Comparison of ENCODE assay signal across 8 cellular contexts in genomic region chrX:110003167-110004156, GRCh38. TPM values are rescaled to one million over a fixed set of nuclear protein-coding genes. Genes with fewer than 3 reads are reported as not detected.
A peak's percentile ranks its signal among the peaks of the same experiment; 100 is the strongest.
DNase-seq lines count a peak whose midpoint lies in the region; ATAC-seq and TF ChIP-seq lines count a peak whose summit lies in the region.

No MANE protein-coding gene starts in this region.

- peaks cover 69% of the 10 kb centered on the region for H3K4me1 Mint-ChIP-seq in nephron progenitor cell

- H3K9me3 ChIP-seq in esophagus muscularis mucosa, result no peaks in the 10 kb centered on the region

- TF ChIP-seq EP300 in esophagus muscularis mucosa (IDR thresholded peaks at IDR 0.05), result no peak

- H3K4me3 Mint-ChIP-seq in nephron progenitor cell, result peak overlapping the region; percentile 96

- H3K27me3 ChIP-seq in GM06990 (replicated peaks; ENCODE audit: control insufficient read depth, insufficient read depth, low read length) (no peaks in the 10 kb centered on the region), esophagus muscularis mucosa (no peaks in the 10 kb centered on the region)

- H3K9me3 Mint-ChIP-seq in nephron progenitor cell, result no peaks in the 10 kb centered on the region

- intact Hi-C loops in esophagus muscularis mucosa (cut with DNase I), result no loop called here

- ATAC-seq in HG02884 (IDR thresholded peaks at IDR 0.05; ENCODE audit: unreplicated experiment) (peak; percentile 4), HG03342 (IDR thresholded peaks at IDR 0.05; ENCODE audit: unreplicated experiment) (no peak), HG02623 (IDR thresholded peaks at IDR 0.05; ENCODE audit: unreplicated experiment) (no peak)

- H3K4me1 ChIP-seq in esophagus muscularis mucosa, result peaks cover 9 to 31% (median 27%) of the 10 kb centered on the region in 4 donors

- DNase-seq in GM06990 (ENCODE audit: extremely low read depth, insufficient read length) (peak; percentile 21), esophagus muscularis mucosa (ENCODE audit: extremely low spot score) (no peak), nephron progenitor cell (peak; percentile 5), superior temporal gyrus (ENCODE audit: extremely low spot score) (no peak)

- H3K4me3 ChIP-seq in GM06990 (replicated peaks; ENCODE audit: low read depth, low read length) (peak overlapping the region; percentile 72), esophagus muscularis mucosa (peak overlapping the region; percentile 66 to 84 (median 72))

- WGBS in esophagus muscularis mucosa, result 35% methylated on average over 38 of the region's 46 CpGs

- H3K27ac Mint-ChIP-seq in nephron progenitor cell, result peak overlapping the region; percentile 77

- no peak for TF ChIP-seq POLR2A in esophagus muscularis mucosa (IDR thresholded peaks at IDR 0.05; ENCODE audit: low read depth)

- H3K27me3 Mint-ChIP-seq in nephron progenitor cell (ENCODE audit: low read depth, poor library complexity), result peaks cover 9% of the 10 kb centered on the region

- H3K36me3 Mint-ChIP-seq in nephron progenitor cell (ENCODE audit: low read depth), result peaks cover 17% of the 10 kb centered on the region

- TF ChIP-seq CTCF in GM06990 (IDR thresholded peaks at IDR 0.05; ENCODE audit: insufficient read depth, low read length, poor library complexity, severe bottlenecking) (no peak), VCaP (conservative IDR thresholded peaks at IDR 0.05) (no peak), esophagus muscularis mucosa (IDR thresholded peaks at IDR 0.05) (no peak), nephron progenitor cell (IDR thresholded peaks at IDR 0.05) (no peak)

- H3K27ac ChIP-seq in VCaP, result peak overlapping the region; percentile 70
- peak overlapping the region; percentile 86 to 93 (median 88) for H3K27ac ChIP-seq in esophagus muscularis mucosa (replicated peaks in 1 of 4)

- no peaks in the 10 kb centered on the region for H3K36me3 ChIP-seq in GM06990 (ENCODE audit: control insufficient read depth, insufficient read depth, low read length)
- H3K36me3 ChIP-seq in esophagus muscularis mucosa, result no peaks in the 10 kb centered on the region

RNA-seq across cellular contexts. Expression of gene TMEM164, which starts 0.5 kb away (rescaled TPM):
- 10 to 100 TPM in 3 of 4 donors, 1 to 10 TPM in 1; 8.2 to 13.4 (median 11.1) TPM for total RNA-seq in esophagus muscularis mucosa

Comparison
In these comparisons a context has a peak if more than half of its experiments do, and no peak if none do; other contexts are left out.
1. DNase-seq: peak in GM06990 (single experiment) and nephron progenitor cell (single experiment); none in esophagus muscularis mucosa (single experiment) and superior temporal gyrus (single experiment).